Comparison of ENCODE assay signal across 16 cellular contexts in the genomic region with DNA sequence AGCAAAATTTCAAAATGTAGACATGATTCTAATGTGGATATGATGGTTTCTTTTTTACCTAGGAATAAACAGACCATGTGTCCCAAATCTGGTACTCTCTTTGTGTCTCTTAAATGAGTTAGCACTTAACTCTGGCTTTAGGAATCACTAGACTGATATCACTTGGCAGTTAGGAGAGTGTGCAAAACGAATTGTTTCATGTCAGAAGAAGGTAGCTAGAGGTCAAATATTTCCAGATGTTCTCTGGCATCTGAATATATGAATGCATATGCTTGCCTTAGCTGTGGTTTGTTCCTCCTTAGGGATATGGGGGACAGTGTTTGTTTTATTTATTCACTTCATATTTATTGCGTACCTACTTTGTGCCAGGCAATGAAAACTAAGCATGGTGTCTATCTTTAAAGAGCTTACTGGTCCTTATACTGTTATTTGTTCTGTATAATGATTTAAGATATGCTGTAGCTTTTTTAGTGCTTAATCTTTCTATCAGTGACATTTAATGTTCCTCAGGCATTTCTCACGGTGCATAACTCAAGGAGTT.
DNase-seq lines count a peak whose midpoint lies in the region; ATAC-seq and TF ChIP-seq lines count a peak whose summit lies in the region.
"Had no signal": no experiment of that assay in that cellular context is flagged by ENCODE, and none has a peak within 500 bp of the region (broad histone marks: within the 10 kb centered on the region; RNA-seq: fewer than 3 reads in every experiment).

No MANE protein-coding gene starts in this region.

- CTCF ChIA-PET in activated B cell treated with CpG ODN at 0.5 μM for 24 hours (lab: Charles Lee): interaction anchor here (1.3 kb wide), 1 partner anchor 64 kb away, joined by 3 read pairs; no protein-coding TSS in a partner anchor

- no peak for TF ChIP-seq CTCF in activated B cell treated with CpG ODN at 0.5 μM for 24 hours (IDR thresholded peaks at IDR 0.05)

- POLR2A ChIA-PET in activated B cell treated with CpG ODN at 0.5 μM for 24 hours (lab: Charles Lee): no interaction called here

- peaks cover 100% of the 10 kb centered on the region for H3K4me1 Mint-ChIP-seq in stimulated activated naive CD8-positive, alpha-beta T cell treated with anti-CD3 and anti-CD28 coated beads, Interleukin-15, Interleukin-2, amounts not matched to agents 100 ng/mL and 50 ng/mL, for 24 hours (ENCODE audit: low read depth)
- H3K4me1 Mint-ChIP-seq in activated B cell treated with CpG ODN at 0.5 μM for 24 hours: peaks cover 70% of the 10 kb centered on the region

- no peak overlapping the region for H3K4me3 Mint-ChIP-seq in stimulated activated naive CD8-positive, alpha-beta T cell treated with anti-CD3 and anti-CD28 coated beads, Interleukin-15, Interleukin-2, amounts not matched to agents 100 ng/mL and 50 ng/mL, for 24 hours
- H3K4me3 Mint-ChIP-seq in activated B cell treated with CpG ODN at 0.5 μM for 24 hours: peak overlapping the region; percentile 68

- peak overlapping the region; percentile 97 for H3K27ac Mint-ChIP-seq in stimulated activated naive CD8-positive, alpha-beta T cell treated with anti-CD3 and anti-CD28 coated beads, Interleukin-15, Interleukin-2, amounts not matched to agents 100 ng/mL and 50 ng/mL, for 24 hours
- H3K27ac Mint-ChIP-seq in activated B cell treated with CpG ODN at 0.5 μM for 24 hours: peak overlapping the region; percentile 72
- H3K27ac Mint-ChIP-seq: progenitor cell of endocrine pancreas had no signal

- ATAC-seq in stimulated activated naive CD8-positive, alpha-beta T cell treated with anti-CD3 and anti-CD28 coated beads, Interleukin-15, Interleukin-2, amounts not matched to agents 100 U/mL and 50 U/mL, for 24 hours: no peak
- no peak for ATAC-seq in activated B cell treated with CpG ODN at 0.5 μM for 24 hours (ENCODE audit: low read depth)
- ATAC-seq in GM18909 (IDR thresholded peaks at IDR 0.05; ENCODE audit: poor library complexity, unreplicated experiment): no peak
- ATAC-seq: body of pancreas had no signal

- DNase-seq in stimulated activated naive CD8-positive, alpha-beta T cell treated with anti-CD3 and anti-CD28 coated beads, Interleukin-15, Interleukin-2, amounts not matched to agents 100 U/mL and 50 U/mL, for 24 hours: no peak
- no peak for DNase-seq in activated B cell treated with CpG ODN at 0.5 μM for 24 hours
- DNase-seq in fibroblast of peridontal ligament (ENCODE audit: extremely low read depth): peak; percentile 19
- no peak for DNase-seq in NCI-H2227 treated with DMSO at 0.1 percent for 48 hours (lab: John Stamatoyannopoulos, UW)
- DNase-seq in 8988T: no peak
- DNase-seq: activated CD4-positive, alpha-beta T cell treated with anti-CD3 and anti-CD28 coated beads for 1 hour; BE2C; body of pancreas; DMS79; dorsolateral prefrontal cortex; IMR-90; kidney glomerular epithelial cell; Peyer's patch had no signal

- H3K27me3 Mint-ChIP-seq in stimulated activated naive CD8-positive, alpha-beta T cell treated with anti-CD3 and anti-CD28 coated beads, Interleukin-15, Interleukin-2, amounts not matched to agents 100 ng/mL and 50 ng/mL, for 24 hours: no peaks in the 10 kb centered on the region
- no peaks in the 10 kb centered on the region for H3K27me3 Mint-ChIP-seq in activated B cell treated with CpG ODN at 0.5 μM for 24 hours
- H3K27me3 Mint-ChIP-seq: progenitor cell of endocrine pancreas had no signal

- no peaks in the 10 kb centered on the region for H3K9me3 Mint-ChIP-seq in stimulated activated naive CD8-positive, alpha-beta T cell treated with anti-CD3 and anti-CD28 coated beads, Interleukin-15, Interleukin-2, amounts not matched to agents 100 ng/mL and 50 ng/mL, for 24 hours
- no peaks in the 10 kb centered on the region for H3K9me3 Mint-ChIP-seq in activated B cell treated with CpG ODN at 0.5 μM for 24 hours

- intact Hi-C loops in activated B cell treated with CpG ODN at 0.5 μM for 24 hours (cut with micrococcal nuclease): no loop called here

- H3K36me3 Mint-ChIP-seq in stimulated activated naive CD8-positive, alpha-beta T cell treated with anti-CD3 and anti-CD28 coated beads, Interleukin-15, Interleukin-2, amounts not matched to agents 100 ng/mL and 50 ng/mL, for 24 hours (ENCODE audit: low read depth): peaks cover 84% of the 10 kb centered on the region
- no peaks in the 10 kb centered on the region for H3K36me3 Mint-ChIP-seq in activated B cell treated with CpG ODN at 0.5 μM for 24 hours (ENCODE audit: low read depth)
